ENCODE assay signal across 8 cellular contexts in genomic region chr16:27549857-27550581, GRCh38. TPM values are rescaled to one million over a fixed set of nuclear protein-coding genes. Genes with fewer than 3 reads are reported as not detected.
DNase-seq lines count a peak whose midpoint lies in the region; TF ChIP-seq lines count a peak whose summit lies in the region.

Gene GTF3C1 (minus strand): TSS chr16:27549913. CDS start chr16:27549890, 23 bp downstream.
Gene KATNIP (plus strand): TSS chr16:27550144. CDS start chr16:27550171, 27 bp downstream.

- peak within 1 kb of the TSS; percentile 92 for H3K4me2 ChIP-seq in H9 (ENCODE audit: insufficient read depth, insufficient read length, low read length)

- H3K56ac ChIP-seq in H9 (ENCODE audit: insufficient read length, low read depth, low read length), result no peak within 1 kb of the TSS

- H3K4me3 ChIP-seq in MG63, result peak within 1 kb of the TSS; percentile 99
- H3K4me3 ChIP-seq in stomach smooth muscle (ENCODE audit: low read length in 2 of 2), result peak within 1 kb of the TSS; percentile 97 to 100

- H3K9me3 Mint-ChIP-seq in H9 (no peaks in the 10 kb centered on the region), neural crest cell (no peaks in the 10 kb centered on the region)

- peaks cover 13% of the 10 kb centered on the region; the same call in 1 of the 2 replicates for H3K79me2 ChIP-seq in H9 (ENCODE audit: insufficient read depth, low read length)

- H3K4me1 ChIP-seq in H9 (ENCODE audit: insufficient read depth, low read length) (no peaks in the 10 kb centered on the region), stomach smooth muscle (ENCODE audit: control insufficient read depth, insufficient read depth, low read length) (peaks cover 31% of the 10 kb centered on the region)

- H4K5ac ChIP-seq in H9 (ENCODE audit: insufficient read length, low read depth, low read length), result no peak within 1 kb of the TSS

- H3K27me3 Mint-ChIP-seq in H9 (ENCODE audit: low read depth) (no peaks in the 10 kb centered on the region; the same call in 1 of the 2 replicates), neural crest cell (ENCODE audit: low read depth) (no peaks in the 10 kb centered on the region)

- no peak within 1 kb of the TSS for H2BK20ac ChIP-seq in H9 (ENCODE audit: low read depth, low read length, poor library complexity, severe bottlenecking)

- H2BK15ac ChIP-seq in H9 (ENCODE audit: low read depth, low read length), result no peak within 1 kb of the TSS

- H3K23me2 ChIP-seq in H9 (ENCODE audit: insufficient read length, low read depth, low read length, poor library complexity, severe bottlenecking), result peaks cover 3% of the 10 kb centered on the region

- H4K91ac ChIP-seq in H9 (ENCODE audit: insufficient read length, low read depth, low read length), result no peak within 1 kb of the TSS

- no peak within 1 kb of the TSS for H3K23ac ChIP-seq in H9 (ENCODE audit: insufficient read length, low read depth, low read length)

- H3K27ac Mint-ChIP-seq in H9 (peak within 1 kb of the TSS; percentile 95 to 99 (median 96)), neural crest cell (ENCODE audit: unreplicated experiment) (peak within 1 kb of the TSS; percentile 98)

- no peak within 1 kb of the TSS for H3K4ac ChIP-seq in H9 (ENCODE audit: low read depth, low read length)

- H3K9ac ChIP-seq in H9 (ENCODE audit: extremely low read depth, insufficient read length, low read length), result peak within 1 kb of the TSS; percentile 69
- H3K9ac ChIP-seq in stomach smooth muscle (ENCODE audit: low read length in 2 of 2), result peak within 1 kb of the TSS; percentile 93 to 98

- no peaks in the 10 kb centered on the region for H3K27me3 ChIP-seq in H9 (ENCODE audit: insufficient read depth, low read length)
- no peaks in the 10 kb centered on the region for H3K27me3 ChIP-seq in MG63
- no peaks in the 10 kb centered on the region for H3K27me3 ChIP-seq in stomach smooth muscle (ENCODE audit: control insufficient read depth in 1 of 2, insufficient read depth in 2 of 2, low read length in 2 of 2)

- H3K9me3 ChIP-seq in H9 (ENCODE audit: control insufficient read depth, low read depth, low read length), result no peaks in the 10 kb centered on the region
- H3K9me3 ChIP-seq in MG63, result no peaks in the 10 kb centered on the region
- no peaks in the 10 kb centered on the region for H3K9me3 ChIP-seq in stomach smooth muscle (ENCODE audit: control insufficient read depth in 2 of 2, low read length in 2 of 2)

- H3K18ac ChIP-seq in H9 (ENCODE audit: insufficient read length, low read depth, low read length), result peak within 1 kb of the TSS; percentile 43

- H3K36me3 ChIP-seq in MG63, result peaks cover 31% of the 10 kb centered on the region
- peaks cover 0 to 5% of the 10 kb centered on the region in 2 donors for H3K36me3 ChIP-seq in stomach smooth muscle (ENCODE audit: control insufficient read depth in 2 of 2, insufficient read depth in 2 of 2, low read length in 2 of 2)

- no peak within 1 kb of the TSS for H3K27ac ChIP-seq in H9 (ENCODE audit: insufficient read length, low read depth, low read length)
- H3K27ac ChIP-seq in stomach smooth muscle (ENCODE audit: low read length), result peak within 1 kb of the TSS; percentile 74

- DNase-seq in ELR (ENCODE audit: low read depth), result peak; percentile 99
- DNase-seq in H9, result peak; percentile 99
- peak; percentile 99 for DNase-seq in MG63
- peak; percentile 96 for DNase-seq in SHP77 treated with DMSO at 0.1 percent for 48 hours (lab: John Stamatoyannopoulos, UW)
- DNase-seq in activated effector memory CD4-positive, alpha-beta T cell treated with anti-CD3 and anti-CD28 coated beads, Interleukin-2, amount 50 U/mL, for 16 hours, result peak; percentile 100
- peak; percentile 98 for DNase-seq in fibroblast of the conjunctiva (ENCODE audit: low read depth)
- peak; percentile 100 for DNase-seq in neural crest cell (ENCODE audit: low read depth, low spot score)

- H3K4me3 Mint-ChIP-seq in H9 (peak within 1 kb of the TSS; percentile 99 to 100), neural crest cell (peak within 1 kb of the TSS; percentile 98)

- H2BK120ac ChIP-seq in H9 (ENCODE audit: low read depth, low read length, poor library complexity, severe bottlenecking), result no peak within 1 kb of the TSS

- no peak within 1 kb of the TSS for H3T11ph ChIP-seq in H9 (ENCODE audit: low read length)

- no CpG with 5 or more reads among the region's 51 CpGs for WGBS in H9 (ENCODE audit: extremely low coverage, insufficient read length, low lambda C conversion rate)

- peaks cover 13% of the 10 kb centered on the region for H3K79me1 ChIP-seq in H9 (ENCODE audit: insufficient read depth, low read depth, low read length, poor library complexity, severe bottlenecking)

- H2BK12ac ChIP-seq in H9 (ENCODE audit: insufficient read length, low read depth, low read length), result no peak within 1 kb of the TSS

- H3K4me1 Mint-ChIP-seq in H9, result peaks cover 11 to 25% of the 10 kb centered on the region in 2 experiments
- H3K4me1 Mint-ChIP-seq in neural crest cell, result peaks cover 33% of the 10 kb centered on the region

- TF ChIP-seq CTCF in H9 (conservative IDR thresholded peaks at IDR 0.05) (no peak), neural crest cell (conservative IDR thresholded peaks at IDR 0.05) (no peak)

- no peaks in the 10 kb centered on the region for H4K20me1 ChIP-seq in H9 (ENCODE audit: control insufficient read depth, insufficient read depth, insufficient read length)

- H3K36me3 Mint-ChIP-seq in H9 (ENCODE audit: insufficient read depth in 1 of 3, low read depth in 3 of 3), result peaks cover 9 to 22% (median 20%) of the 10 kb centered on the region in 3 experiments; a peak in 6 of 7 replicates
- peaks cover 2% of the 10 kb centered on the region for H3K36me3 Mint-ChIP-seq in neural crest cell (ENCODE audit: low read depth)

- H3K14ac ChIP-seq in H9 (ENCODE audit: insufficient read depth, low read length), result peak within 1 kb of the TSS; percentile 52; the same call in 1 of the 2 replicates

- no peak within 1 kb of the TSS for H2AFZ ChIP-seq in H9 (ENCODE audit: low read length)

- H4K8ac ChIP-seq in H9 (replicated peaks; ENCODE audit: insufficient read length, low read depth, low read length), result no peak within 1 kb of the TSS

- H2BK5ac ChIP-seq in H9 (ENCODE audit: insufficient read length, low read length), result no peak within 1 kb of the TSS

- no peak within 1 kb of the TSS for H2AK5ac ChIP-seq in H9 (ENCODE audit: insufficient read length, low read length)

RNA-seq across cellular contexts. Expression of gene GTF3C1, which starts in this region (rescaled TPM):
- 113 TPM in 2 replicates for total RNA-seq in H9 (2021)
- total RNA-seq in MG63 (2014; rRNA removed; shearing (Covaris generic); ENCODE audit: low replicate concordance), result 62.4 and 88.2 TPM in 2 replicates
- total RNA-seq in neural crest cell, result 123 and 125 TPM in 2 replicates

RNA-seq across cellular contexts. Expression of gene KATNIP, which starts in this region (rescaled TPM):
- 13.2 and 15.1 TPM in 2 replicates for total RNA-seq in H9 (2021)
- 1.5 and 8.0 TPM in 2 replicates for total RNA-seq in MG63 (2014; rRNA removed; shearing (Covaris generic); ENCODE audit: low replicate concordance)
- total RNA-seq in neural crest cell, result 24.3 and 27.6 TPM in 2 replicates
